18 cellular contexts compared by ENCODE assay signal in genomic region chr5:141356133-141356532, GRCh38. TPM values are rescaled to one million over a fixed set of nuclear protein-coding genes. Genes with fewer than 3 reads are reported as not detected.
A peak's percentile ranks its signal among the peaks of the same experiment; 100 is the strongest.
DNase-seq lines count a peak whose midpoint lies in the region; ATAC-seq and TF ChIP-seq lines count a peak whose summit lies in the region.
"Had no signal": no experiment of that assay in that cellular context is flagged by ENCODE, and none has a peak within 500 bp of the region (broad histone marks: within the 10 kb centered on the region; RNA-seq: fewer than 3 reads in every experiment).

No MANE protein-coding gene starts in this region.

- no peak overlapping the region for H3K23ac ChIP-seq in IMR-90 (ENCODE audit: low read depth, low read length)

- no peak overlapping the region for H3K4me3 Mint-ChIP-seq in neural progenitor cell

- no peak overlapping the region for H4K91ac ChIP-seq in IMR-90 (ENCODE audit: insufficient read depth, low read depth, low read length)

- H3K56ac ChIP-seq in IMR-90 (ENCODE audit: extremely low read depth, insufficient read depth, low read length), result no peak overlapping the region

- H3K27ac ChIP-seq in ACC112 (ENCODE audit: low read depth, low read length), result no peak overlapping the region
- no peak overlapping the region for H3K27ac ChIP-seq in IMR-90 (ENCODE audit: insufficient read depth, low read length)
- no peak overlapping the region for H3K27ac ChIP-seq in psoas muscle
- no peak overlapping the region for H3K27ac ChIP-seq in neural progenitor cell
- H3K27ac ChIP-seq: A549 had no signal

- no peak overlapping the region for H2BK20ac ChIP-seq in IMR-90 (ENCODE audit: low read depth, low read length)

- H3K79me2 ChIP-seq in ACC112 (ENCODE audit: control insufficient read depth, insufficient read depth, low read length, unreplicated experiment) (no peaks in the 10 kb centered on the region), neural progenitor cell (ENCODE audit: low read depth) (no peaks in the 10 kb centered on the region)

- H2BK15ac ChIP-seq in IMR-90 (ENCODE audit: low read depth, low read length), result no peak overlapping the region

- H2AK9ac ChIP-seq in IMR-90 (replicated peaks; ENCODE audit: low read depth, low read length, poor library complexity), result no peak overlapping the region

- no peak overlapping the region for H3K27ac Mint-ChIP-seq in neural progenitor cell
- H3K27ac Mint-ChIP-seq: CD4-positive, alpha-beta memory T cell had no signal

- no peak overlapping the region for H2AFZ ChIP-seq in ACC112 (ENCODE audit: low read length, unreplicated experiment)
- no peak overlapping the region for H2AFZ ChIP-seq in IMR-90 (replicated peaks; ENCODE audit: low read length, poor library complexity)
- no peak overlapping the region for H2AFZ ChIP-seq in neural progenitor cell (replicated peaks)

- no peaks in the 10 kb centered on the region for H3F3A ChIP-seq in neural progenitor cell (ENCODE audit: low read depth)

- TF ChIP-seq RAD21 in IMR-90 (IDR thresholded peaks at IDR 0.05; ENCODE audit: low read length), result no peak

- no peak overlapping the region for H2BK5ac ChIP-seq in IMR-90 (ENCODE audit: low read depth, low read length, poor library complexity, severe bottlenecking)

- TF ChIP-seq CTCF in IMR-90 (conservative IDR thresholded peaks at IDR 0.05; ENCODE audit: low read depth, low read length) (no peak), psoas muscle (IDR thresholded peaks at IDR 0.05) (no peak), neural progenitor cell (IDR thresholded peaks at IDR 0.05) (no peak)

- CTCF ChIA-PET in IMR-90 (lab: Yijun Ruan, JAX), result no interaction called here

- TSS peak; percentile 8 for BruUV-seq in IMR-90 (replicated peaks; lab: Mats Ljungman, UMichigan)

- ATAC-seq in IMR-90 (ENCODE audit: low read depth) (no peak), psoas muscle (no peak), GM19452 (IDR thresholded peaks at IDR 0.05; ENCODE audit: unreplicated experiment) (no peak), GM21717 (IDR thresholded peaks at IDR 0.05; ENCODE audit: unreplicated experiment) (no peak)
- ATAC-seq: A549 had no signal

- no peaks in the 10 kb centered on the region for H4K20me1 ChIP-seq in IMR-90 (ENCODE audit: insufficient read depth, low read length)
- no peaks in the 10 kb centered on the region for H4K20me1 ChIP-seq in neural progenitor cell (ENCODE audit: low read depth)

- no peak for DNase-seq in IMR-90
- no peak for DNase-seq in adipocyte (ENCODE audit: low read depth)
- DNase-seq in psoas muscle, result no peak
- no peak for DNase-seq in KG1 (lab: John Stamatoyannopoulos, UW)
- no peak for DNase-seq in neural progenitor cell (ENCODE audit: low spot score)
- DNase-seq: 8988T; C1 segment of cervical spinal cord; Calu3; CD4-positive, alpha-beta memory T cell; COR-L47; DMS153; DND-41; H7; HCEC 1CT had no signal

- H3K9me1 ChIP-seq in IMR-90 (ENCODE audit: insufficient read depth, low read length), result no peaks in the 10 kb centered on the region

- H3K9ac ChIP-seq in IMR-90 (ENCODE audit: low read depth, low read length) (no peak overlapping the region), adipocyte (ENCODE audit: low read length) (no peak overlapping the region), neural progenitor cell (no peak overlapping the region)

- H3K4me3 ChIP-seq in ACC112 (ENCODE audit: low read depth, low read length) (peak overlapping the region; percentile 79; the same call in 1 of the 2 replicates), IMR-90 (ENCODE audit: insufficient read depth, low read depth, low read length) (no peak overlapping the region), adipocyte (ENCODE audit: low read length) (peak overlapping the region; percentile 79), psoas muscle (peak overlapping the region; percentile 59), neural progenitor cell (no peak overlapping the region)
- H3K4me3 ChIP-seq: A549 had no signal

- peaks cover 2% of the 10 kb centered on the region for H3K27me3 Mint-ChIP-seq in neural progenitor cell (ENCODE audit: insufficient read depth, low read depth)

- in situ Hi-C loops in IMR-90 (cut with MboI; ENCODE audit: low sequenced_read_pairs), result no loop called here

- H3K9me3 Mint-ChIP-seq in neural progenitor cell, result peaks cover 60% of the 10 kb centered on the region

- POLR2A ChIA-PET in IMR-90 (lab: Charles Lee; ENCODE audit: unreplicated experiment), result no interaction called here

- no peak overlapping the region for H2AK5ac ChIP-seq in IMR-90 (ENCODE audit: low read depth, low read length)

- H4K8ac ChIP-seq in IMR-90 (ENCODE audit: low read depth in 2 of 2, low read length in 2 of 2), result no peak overlapping the region

- H3K9me3 ChIP-seq in IMR-90 (ENCODE audit: control insufficient read depth, insufficient read depth, low read length), result peaks cover 60% of the 10 kb centered on the region
- peaks cover 63% of the 10 kb centered on the region for H3K9me3 ChIP-seq in adipocyte (ENCODE audit: control insufficient read depth, low read length)
- H3K9me3 ChIP-seq in psoas muscle, result peaks cover 20% of the 10 kb centered on the region
- H3K9me3 ChIP-seq in neural progenitor cell (ENCODE audit: low read depth), result peaks cover 17% of the 10 kb centered on the region

- no peak overlapping the region for H3K14ac ChIP-seq in IMR-90 (replicated peaks; ENCODE audit: low read depth, low read length)

- no peaks in the 10 kb centered on the region for H3K79me1 ChIP-seq in IMR-90 (ENCODE audit: low read depth in 1 of 2, low read length in 2 of 2)

- no peak overlapping the region for H4K5ac ChIP-seq in IMR-90 (ENCODE audit: low read depth, low read length)

- no peak overlapping the region for H3K4me2 ChIP-seq in IMR-90 (ENCODE audit: low read depth, low read length)
- H3K4me2 ChIP-seq in neural progenitor cell, result no peak overlapping the region
- H3K4me2 ChIP-seq: A549 had no signal

- WGBS in IMR-90 (ENCODE audit: extremely low coverage in 2 of 2, insufficient read length in 1 of 2), 2 experiments, result no CpG with 5 or more reads among the region's 5 CpGs
- 68 to 77% (median 74%) methylated on average over 5 of the region's 5 CpGs for WGBS in psoas muscle, 3 donors

- no peak for TF ChIP-seq POLR2A in IMR-90 (IDR thresholded peaks at IDR 0.05; ENCODE audit: low read depth, low read length)

- H3K36me3 ChIP-seq in ACC112 (ENCODE audit: insufficient read depth, low read length) (no peaks in the 10 kb centered on the region), IMR-90 (ENCODE audit: control insufficient read depth, insufficient read depth, low read length) (peaks cover 3% of the 10 kb centered on the region; the same call in 1 of the 2 replicates), adipocyte (ENCODE audit: control insufficient read depth, insufficient read depth, low read length, severe bottlenecking) (no peaks in the 10 kb centered on the region), psoas muscle (ENCODE audit: insufficient read depth in 1 of 2, low read depth in 1 of 2) (no peaks in the 10 kb centered on the region), neural progenitor cell (no peaks in the 10 kb centered on the region)

- peaks cover 7% of the 10 kb centered on the region for H3K36me3 Mint-ChIP-seq in neural progenitor cell

- H3K4me1 ChIP-seq in ACC112 (ENCODE audit: control insufficient read depth, insufficient read depth, low read length, unreplicated experiment), result no peaks in the 10 kb centered on the region
- H3K4me1 ChIP-seq in IMR-90 (ENCODE audit: control insufficient read depth, insufficient read depth, low read length), result no peaks in the 10 kb centered on the region
- H3K4me1 ChIP-seq in adipocyte (ENCODE audit: control insufficient read depth, insufficient read depth, low read length), result no peaks in the 10 kb centered on the region
- H3K4me1 ChIP-seq in psoas muscle, result no peaks in the 10 kb centered on the region
- H3K4me1 ChIP-seq in neural progenitor cell, result no peaks in the 10 kb centered on the region
- H3K4me1 ChIP-seq: A549 had no signal

- no peak overlapping the region for H3K18ac ChIP-seq in IMR-90 (ENCODE audit: low read depth, low read length)

- no peak overlapping the region for H3K4ac ChIP-seq in IMR-90 (ENCODE audit: low read depth, low read length)

- no peaks in the 10 kb centered on the region for H3K4me1 Mint-ChIP-seq in neural progenitor cell

- intact Hi-C loops in IMR-90 (cut with micrococcal nuclease) (no loop called here), psoas muscle (cut with DNase I) (no loop called here)

- peaks cover 89% of the 10 kb centered on the region for H3K27me3 ChIP-seq in ACC112 (ENCODE audit: insufficient read depth, low read length)
- no peaks in the 10 kb centered on the region for H3K27me3 ChIP-seq in IMR-90 (ENCODE audit: control insufficient read depth, insufficient read depth, low read length)
- peaks cover 4% of the 10 kb centered on the region for H3K27me3 ChIP-seq in adipocyte (replicated peaks; ENCODE audit: control insufficient read depth, insufficient read depth, low read length)
- H3K27me3 ChIP-seq in psoas muscle (ENCODE audit: insufficient read depth in 3 of 3, low read length in 2 of 3), result peaks cover 0 to 59% (median 13%) of the 10 kb centered on the region in 3 donors
- H3K27me3 ChIP-seq in neural progenitor cell, result no peaks in the 10 kb centered on the region

- dilution Hi-C loops in IMR-90 (cut with HindIII; ENCODE audit: low sequenced_read_pairs, unreplicated experiment), result no loop called here

- no peak overlapping the region for H2BK120ac ChIP-seq in IMR-90 (ENCODE audit: low read depth, low read length)

RNA-seq across cellular contexts. Expression of gene PCDHGA4, which starts 1.3 kb away (rescaled TPM):
- 5.0 and 5.4 TPM in 2 replicates for total RNA-seq in IMR-90 (2012; rRNA removed)
- 3.0 and 3.5 TPM in 2 replicates for polyA plus RNA-seq in IMR-90 (2012; rRNA removed)
- polyA plus RNA-seq in IMR-90 (2012; cell fraction: cytosol; rRNA removed), result 2.7 and 4.3 TPM in 2 replicates
- polyA plus RNA-seq in IMR-90 (2012; cell fraction: nucleus; rRNA removed; ENCODE audit: low replicate concordance), result 5.0 and 5.9 TPM in 2 replicates
- 1 to 10 TPM in 3 of 4 donors, under 1 TPM in 1; 0.84 to 2.4 (median 2.2) TPM for total RNA-seq in psoas muscle
- under 1 TPM; 0.14 to 0.47 (median 0.40) TPM for polyA plus RNA-seq in psoas muscle
- 2.3 and 2.4 TPM in 2 replicates for total RNA-seq in neural progenitor cell (ENCODE audit: low replicate concordance)
- polyA plus RNA-seq: CD4-positive, alpha-beta memory T cell had no signal

RNA-seq across cellular contexts. Expression of gene PCDHGB2, which starts 3.7 kb away (rescaled TPM):
- total RNA-seq in IMR-90 (2012; rRNA removed), result 2.8 and 3.0 TPM in 2 replicates
- 2.4 and 2.6 TPM in 2 replicates for polyA plus RNA-seq in IMR-90 (2012; rRNA removed)
- 1.8 and 3.0 TPM in 2 replicates for polyA plus RNA-seq in IMR-90 (2012; cell fraction: cytosol; rRNA removed)
- 5.6 and 6.4 TPM in 2 replicates for polyA plus RNA-seq in IMR-90 (2012; cell fraction: nucleus; rRNA removed; ENCODE audit: low replicate concordance)
- total RNA-seq in psoas muscle, result 1 to 10 TPM; 1.2 to 2.4 (median 1.9) TPM
- polyA plus RNA-seq in psoas muscle, result under 1 TPM; 0.10 to 0.67 (median 0.65) TPM
- 2.1 and 2.2 TPM in 2 replicates for total RNA-seq in neural progenitor cell (ENCODE audit: low replicate concordance)
- polyA plus RNA-seq: CD4-positive, alpha-beta memory T cell had no signal

RNA-seq across cellular contexts. Expression of gene PCDHGB1, which starts 6.2 kb away (rescaled TPM):
- total RNA-seq in IMR-90 (2012; rRNA removed) (3.3 and 3.6 TPM in 2 replicates), psoas muscle (1 to 10 TPM in 2 of 4 donors, under 1 TPM in 2; 0.71 to 1.8 (median 1.2) TPM), neural progenitor cell (ENCODE audit: low replicate concordance) (3.6 and 4.3 TPM in 2 replicates)
- polyA plus RNA-seq in IMR-90 (2012; rRNA removed) (1.9 TPM in 2 replicates), psoas muscle (under 1 TPM; 0.08 to 0.22 (median 0.12) TPM)
- 1.2 and 2.0 TPM in 2 replicates for polyA plus RNA-seq in IMR-90 (2012; cell fraction: cytosol; rRNA removed)
- polyA plus RNA-seq in IMR-90 (2012; cell fraction: nucleus; rRNA removed; ENCODE audit: low replicate concordance), result 2.1 and 2.2 TPM in 2 replicates
- total RNA-seq: H7 had no signal
- polyA plus RNA-seq: CD4-positive, alpha-beta memory T cell had no signal

RNA-seq across cellular contexts. Expression of gene PCDHGA5, which starts 7.8 kb away (rescaled TPM):
- total RNA-seq in IMR-90 (2012; rRNA removed), result 1.7 and 2.0 TPM in 2 replicates
- polyA plus RNA-seq in IMR-90 (2012; rRNA removed), result 1.3 and 1.4 TPM in 2 replicates
- polyA plus RNA-seq in IMR-90 (2012; cell fraction: cytosol; rRNA removed), result 1.4 and 1.5 TPM in 2 replicates
- polyA plus RNA-seq in IMR-90 (2012; cell fraction: nucleus; rRNA removed; ENCODE audit: low replicate concordance), result 3.9 and 4.1 TPM in 2 replicates
- total RNA-seq in psoas muscle, result 1 to 10 TPM in 2 of 4 donors, under 1 TPM in 2; 0.84 to 2.0 (median 1.2) TPM
- under 1 TPM; 0.07 to 0.38 (median 0.35) TPM for polyA plus RNA-seq in psoas muscle
- total RNA-seq in neural progenitor cell (ENCODE audit: low replicate concordance), result 0.71 and 1.3 TPM in 2 replicates
- total RNA-seq: H7 had no signal
- polyA plus RNA-seq: CD4-positive, alpha-beta memory T cell had no signal

RNA-seq across cellular contexts. Expression of gene PCDHGA3, which starts 12.5 kb away (rescaled TPM):
- total RNA-seq in IMR-90 (2012; rRNA removed), result 1.4 and 1.7 TPM in 2 replicates
- polyA plus RNA-seq in IMR-90 (2012; rRNA removed), result 1.6 and 1.8 TPM in 2 replicates
- 1.6 and 2.1 TPM in 2 replicates for polyA plus RNA-seq in IMR-90 (2012; cell fraction: cytosol; rRNA removed)
- polyA plus RNA-seq in IMR-90 (2012; cell fraction: nucleus; rRNA removed; ENCODE audit: low replicate concordance), result 4.1 and 4.4 TPM in 2 replicates
- total RNA-seq in psoas muscle, result 1 to 10 TPM in 3 of 4 donors, under 1 TPM in 1; 0.97 to 2.4 (median 1.7) TPM
- polyA plus RNA-seq in psoas muscle, result under 1 TPM; 0.33 to 0.67 (median 0.34) TPM
- 0.34 and 0.54 TPM in 2 replicates for total RNA-seq in neural progenitor cell (ENCODE audit: low replicate concordance)
- total RNA-seq: Calu3 had no signal
- polyA plus RNA-seq: A549 had no signal

Comparison
In these comparisons a context has a peak if more than half of its experiments do, and no peak if none do; other contexts are left out.
1. H3K4me3 ChIP-seq: peak in ACC112 (single experiment), adipocyte (single experiment) and psoas muscle (single experiment); none in IMR-90 (single experiment) and neural progenitor cell (single experiment).